In the genomic region with DNA sequence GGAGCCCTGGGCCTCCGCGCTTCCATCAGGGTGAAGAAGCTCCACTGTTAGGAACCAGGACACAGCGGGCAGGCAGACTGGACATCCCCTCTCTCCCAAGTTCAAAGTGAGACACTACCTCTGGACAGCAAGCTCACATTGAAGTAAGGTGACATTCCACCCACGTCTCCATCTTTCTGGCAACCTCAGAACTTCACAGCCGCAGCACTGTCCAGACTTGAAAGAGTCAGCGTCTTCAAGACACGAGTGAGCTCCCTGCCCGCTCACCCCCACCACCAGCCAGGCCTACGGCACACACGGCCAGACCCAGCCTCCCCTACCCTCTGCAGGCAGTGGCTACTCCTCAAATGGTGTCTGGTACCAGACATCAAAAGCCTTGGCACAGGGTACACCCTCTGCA, we compare ENCODE assay signal across 14 cellular contexts. TPM values are rescaled to one million over a fixed set of nuclear protein-coding genes. Genes with fewer than 3 reads are reported as not detected.
DNase-seq lines count a peak whose midpoint lies in the region; ATAC-seq, FAIRE-seq and TF ChIP-seq lines count a peak whose summit lies in the region.
"Had no signal": no experiment of that assay in that cellular context is flagged by ENCODE, and none has a peak within 500 bp of the region (broad histone marks: within the 10 kb centered on the region; RNA-seq: fewer than 3 reads in every experiment).

No MANE protein-coding gene starts in this region.

- in situ Hi-C loops in HepG2 (cut with HindIII; ENCODE audit: extremely low pct_ligation_motif_present, low pct_unique_long_range_greater_than_20kb), result no loop called here

- H3K23ac ChIP-seq in neuronal stem cell (ENCODE audit: low read depth, low read length, poor library complexity), result peak overlapping the region; percentile 31

- H3K79me1 ChIP-seq in neuronal stem cell (ENCODE audit: low read depth, low read length), result peaks cover 20% of the 10 kb centered on the region

- peak overlapping the region; percentile 41 for H3K27ac Mint-ChIP-seq in activated CD4-positive, alpha-beta T cell treated with anti-CD3 and anti-CD28 coated beads, Interleukin-2, amount 10 ng/mL, durations not matched to agents 7 days and 5 days

- CTCF ChIA-PET in activated CD4-positive, alpha-beta T cell treated with anti-CD3 and anti-CD28 coated beads, Interleukin-2, amount 10 ng/mL, durations not matched to agents 7 days and 5 days (lab: Charles Lee), result no interaction called here
- CTCF ChIA-PET in HepG2 (lab: Yijun Ruan, JAX; ENCODE audit: low intra/inter-chr PET ratio, low total read pairs), result no interaction called here

- H2AFZ ChIP-seq in HepG2 (ENCODE audit: low read length) (no peak overlapping the region), neuronal stem cell (ENCODE audit: low read length) (no peak overlapping the region)

- peaks cover 12% of the 10 kb centered on the region for H3K4me1 Mint-ChIP-seq in activated CD4-positive, alpha-beta T cell treated with anti-CD3 and anti-CD28 coated beads, Interleukin-2, amount 10 ng/mL, durations not matched to agents 7 days and 5 days

- H3K9ac ChIP-seq in HepG2 (ENCODE audit: insufficient read depth, low read depth, low read length) (no peak overlapping the region), neuronal stem cell (ENCODE audit: low read depth, low read length, poor library complexity) (peak overlapping the region; percentile 50)

- TF ChIP-seq CTCF in HepG2 (CRISPR knock-in tag; IDR thresholded peaks at IDR 0.05) (no peak), right lobe of liver (IDR thresholded peaks at IDR 0.05) (no peak), bronchial epithelial cell (IDR thresholded peaks at IDR 0.05; ENCODE audit: insufficient read depth, low read length, severe bottlenecking) (no peak)

- ATAC-seq in HepG2 (peak; percentile 18; the same call in 1 of the 3 replicates), right lobe of liver (no peak)

- H2AK5ac ChIP-seq in neuronal stem cell (ENCODE audit: low read depth, low read length), result no peak overlapping the region

- POLR2A ChIA-PET in activated CD4-positive, alpha-beta T cell treated with anti-CD3 and anti-CD28 coated beads, Interleukin-2, amount 10 ng/mL, durations not matched to agents 7 days and 5 days (lab: Charles Lee), result no interaction called here
- POLR2A ChIA-PET in HepG2 (lab: Yijun Ruan, JAX), result no interaction called here

- no peak overlapping the region for H3K27ac ChIP-seq in HepG2 (ENCODE audit: extremely low read length, insufficient read depth, low read length)
- no peak overlapping the region for H3K27ac ChIP-seq in right lobe of liver
- H3K27ac ChIP-seq in neuronal stem cell (replicated peaks; ENCODE audit: low read length), result no peak overlapping the region
- H3K27ac ChIP-seq: 22Rv1 had no signal

- DNase-seq in activated CD4-positive, alpha-beta T cell treated with anti-CD3 and anti-CD28 coated beads, Interleukin-2, amount 10 ng/mL, durations not matched to agents 7 days and 5 days, result no peak
- DNase-seq in activated CD4-positive, alpha-beta T cell treated with anti-CD3 and anti-CD28 coated beads for 1 hour, result no peak
- no peak for DNase-seq in HepG2 (ENCODE audit: low spot score)
- no peak for DNase-seq in right lobe of liver
- no peak for DNase-seq in bronchial epithelial cell (ENCODE audit: low read depth)
- no peak for DNase-seq in neuronal stem cell (ENCODE audit: low spot score)
- DNase-seq in LoVo (ENCODE audit: low spot score), result no peak
- no peak for DNase-seq in kidney tubule cell (ENCODE audit: low spot score)
- DNase-seq: CD8-positive, alpha-beta memory T cell; DMS53; GF-D8 had no signal

- H2BK15ac ChIP-seq in neuronal stem cell (ENCODE audit: low read length), result no peak overlapping the region

- H3K9me3 ChIP-seq in HepG2 (ENCODE audit: low read length) (no peaks in the 10 kb centered on the region), right lobe of liver (no peaks in the 10 kb centered on the region), neuronal stem cell (replicated peaks in 1 of 2; ENCODE audit: control insufficient read depth in 2 of 2, insufficient read depth in 1 of 2, low read depth in 1 of 2, low read length in 2 of 2) (no peaks in the 10 kb centered on the region)

- H2BK120ac ChIP-seq in neuronal stem cell (ENCODE audit: low read depth, low read length), result no peak overlapping the region

- H3K9me3 Mint-ChIP-seq in activated CD4-positive, alpha-beta T cell treated with anti-CD3 and anti-CD28 coated beads, Interleukin-2, amount 10 ng/mL, durations not matched to agents 7 days and 5 days, result no peaks in the 10 kb centered on the region
- H3K9me3 Mint-ChIP-seq: CD8-positive, alpha-beta memory T cell had no signal

- TF ChIP-seq POLR2A in HepG2 (IDR thresholded peaks at IDR 0.05; ENCODE audit: insufficient read depth in 1 of 2, low read depth in 2 of 2, low read length in 2 of 2) (no peak), right lobe of liver (IDR thresholded peaks at IDR 0.05) (no peak)

- H4K8ac ChIP-seq in neuronal stem cell (ENCODE audit: low read depth, low read length), result no peak overlapping the region

- H3K4ac ChIP-seq in neuronal stem cell (ENCODE audit: low read length), result no peak overlapping the region

- peaks cover 31 to 78% of the 10 kb centered on the region in 2 experiments for H3K36me3 ChIP-seq in HepG2 (replicated peaks in 1 of 2; ENCODE audit: control insufficient read depth in 1 of 2, insufficient read depth in 2 of 2, low read length in 2 of 2)
- H3K36me3 ChIP-seq in right lobe of liver, result peaks cover 0 to 38% (median 15%) of the 10 kb centered on the region in 4 donors
- peaks cover 40% of the 10 kb centered on the region for H3K36me3 ChIP-seq in bronchial epithelial cell (ENCODE audit: control insufficient read depth, insufficient read depth, low read length)
- H3K36me3 ChIP-seq in neuronal stem cell (replicated peaks in 1 of 2; ENCODE audit: control insufficient read depth in 2 of 2, insufficient read depth in 2 of 2, low read length in 2 of 2), result peaks cover 40 to 90% of the 10 kb centered on the region in 2 donors

- peaks cover 48% of the 10 kb centered on the region for H3K79me2 ChIP-seq in HepG2 (ENCODE audit: insufficient read depth, low read length)

- no peak overlapping the region for H3K4me3 Mint-ChIP-seq in activated CD4-positive, alpha-beta T cell treated with anti-CD3 and anti-CD28 coated beads, Interleukin-2, amount 10 ng/mL, durations not matched to agents 7 days and 5 days
- H3K4me3 Mint-ChIP-seq: CD8-positive, alpha-beta memory T cell had no signal

- no peak overlapping the region for H3K18ac ChIP-seq in neuronal stem cell (ENCODE audit: low read length)

- no TSS peak for BruUV-seq in HepG2 (replicated peaks; lab: Mats Ljungman, UMichigan)

- no peak overlapping the region for H3K4me2 ChIP-seq in HepG2 (ENCODE audit: low read depth, low read length)
- no peak overlapping the region for H3K4me2 ChIP-seq in neuronal stem cell (ENCODE audit: insufficient read depth, low read length, poor library complexity, severe bottlenecking)

- peaks cover 27% of the 10 kb centered on the region for H3K36me3 Mint-ChIP-seq in activated CD4-positive, alpha-beta T cell treated with anti-CD3 and anti-CD28 coated beads, Interleukin-2, amount 10 ng/mL, durations not matched to agents 7 days and 5 days (ENCODE audit: low read depth)

- intact Hi-C loops in HepG2 (cut with micrococcal nuclease; ENCODE audit: unreplicated experiment) (no loop called here), right lobe of liver (cut with DNase I) (no loop called here)

- peak overlapping the region; percentile 66 for H2BK5ac ChIP-seq in neuronal stem cell (ENCODE audit: low read length)

- no peak overlapping the region for H4K91ac ChIP-seq in neuronal stem cell (ENCODE audit: low read depth, low read length, poor library complexity)

- no peaks in the 10 kb centered on the region for H3K27me3 Mint-ChIP-seq in activated CD4-positive, alpha-beta T cell treated with anti-CD3 and anti-CD28 coated beads, Interleukin-2, amount 10 ng/mL, durations not matched to agents 7 days and 5 days
- H3K27me3 Mint-ChIP-seq: CD8-positive, alpha-beta memory T cell had no signal

- H3K27me3 ChIP-seq in HepG2 (ENCODE audit: control insufficient read depth in 1 of 2, insufficient read depth in 2 of 2, low read length in 2 of 2), result no peaks in the 10 kb centered on the region
- H3K27me3 ChIP-seq in right lobe of liver, result no peaks in the 10 kb centered on the region
- H3K27me3 ChIP-seq in bronchial epithelial cell (ENCODE audit: control insufficient read depth, insufficient read depth, low read length), result no peaks in the 10 kb centered on the region
- no peaks in the 10 kb centered on the region for H3K27me3 ChIP-seq in neuronal stem cell (ENCODE audit: control insufficient read depth in 3 of 3, insufficient read depth in 3 of 3, low read depth in 1 of 3, low read length in 3 of 3)

- 0 out of 2 replicates have a peak, but pooled peaks cover 2% of the 10 kb centered on the region for H4K20me1 ChIP-seq in HepG2 (ENCODE audit: insufficient read depth, low read length)

- H2BK12ac ChIP-seq in neuronal stem cell (ENCODE audit: low read length), result no peak overlapping the region

- no peak overlapping the region for H3K14ac ChIP-seq in neuronal stem cell (ENCODE audit: low read length)

- TF ChIP-seq RAD21 in HepG2 (CRISPR knock-in tag; IDR thresholded peaks at IDR 0.05), result no peak

- no peak overlapping the region for H3K4me3 ChIP-seq in HepG2 (replicated peaks in 1 of 3; ENCODE audit: insufficient read depth in 1 of 3, low read depth in 2 of 3, low read length in 3 of 3)
- H3K4me3 ChIP-seq in right lobe of liver, result no peak overlapping the region
- no peak overlapping the region for H3K4me3 ChIP-seq in bronchial epithelial cell (ENCODE audit: low read depth, low read length)
- peak overlapping the region in 1 of 2 donors; percentile 25 for H3K4me3 ChIP-seq in neuronal stem cell (ENCODE audit: low read length in 2 of 2)

- TF ChIP-seq EP300 in HepG2 (IDR thresholded peaks at IDR 0.05; ENCODE audit: low read depth in 2 of 2, low read length in 2 of 2) (no peak), HepG2 (CRISPR knock-in tag; IDR thresholded peaks at IDR 0.05; ENCODE audit: borderline replicate concordance) (no peak)

- no peaks in the 10 kb centered on the region for H3K4me1 ChIP-seq in HepG2 (ENCODE audit: insufficient read depth, low read length)
- H3K4me1 ChIP-seq in right lobe of liver, result peaks cover 0 to 7% (median 0%) of the 10 kb centered on the region in 4 donors
- no peaks in the 10 kb centered on the region for H3K4me1 ChIP-seq in neuronal stem cell (ENCODE audit: control insufficient read depth in 2 of 2, insufficient read depth in 1 of 2, low read depth in 1 of 2, low read length in 2 of 2)

- FAIRE-seq in HepG2 (lab: Jason Lieb, UNC) (no peak), bronchial epithelial cell (lab: Jason Lieb, UNC) (peak; percentile 28)
- FAIRE-seq: H54 had no signal

- 99% methylated on average over 9 of the region's 10 CpGs for WGBS in HepG2 (ENCODE audit: low lambda C conversion rate)
- 83% methylated on average over 1 of the region's 10 CpGs for WGBS in right lobe of liver (ENCODE audit: insufficient coverage, low coverage, low lambda C conversion rate, missing lambda C conversion rate)
- no CpG with 5 or more reads among the region's 10 CpGs for WGBS in neuronal stem cell (ENCODE audit: extremely low coverage in 2 of 2, insufficient read length in 2 of 2, insufficient replicate concordance in 1 of 2), 2 donors

RNA-seq across cellular contexts. Expression of a gene that starts 11.1 kb away (rescaled TPM):
- total RNA-seq in activated CD4-positive, alpha-beta T cell treated with anti-CD3 and anti-CD28 coated beads, Interleukin-2, amount 10 ng/mL, durations not matched to agents 7 days and 5 days, result 10 to 100 TPM; 23.9 to 32.7 TPM
- total RNA-seq in HepG2 (2016; rRNA removed; fragmentation: Illumina TruSeq; extraction: Trizol) (14.4 and 14.8 TPM in 2 replicates), right lobe of liver (10 to 100 TPM in 1 of 6 experiments, 1 to 10 TPM in 5; 6.3 to 10.5 (median 8.0) TPM), bronchial epithelial cell (16.3 and 28.4 TPM in 2 replicates)
- total RNA-seq in HepG2 (2016; cell fraction: cytosol; rRNA removed; fragmentation: Illumina TruSeq; extraction: Trizol; ENCODE audit: low read depth), result 5.6 and 6.6 TPM in 2 replicates
- total RNA-seq in HepG2 (2016; cell fraction: insoluble cytoplasmic fraction; rRNA removed; fragmentation: Illumina TruSeq; extraction: Trizol), result 13.1 and 14.9 TPM in 2 replicates
- total RNA-seq in HepG2 (2016; cell fraction: membrane; rRNA removed; fragmentation: Illumina TruSeq; extraction: Trizol), result 6.4 and 7.7 TPM in 2 replicates
- total RNA-seq in HepG2 (2016; cell fraction: nucleus; rRNA removed; fragmentation: Illumina TruSeq; extraction: Trizol), result 19.0 and 23.6 TPM in 2 replicates
- polyA plus RNA-seq in HepG2 (2011; rRNA removed), result 10.9 and 11.3 TPM in 2 replicates
- 9.4 and 15.2 TPM in 2 replicates for polyA plus RNA-seq in HepG2 (2011; cell fraction: cytosol; rRNA removed)
- polyA plus RNA-seq in HepG2 (2011; cell fraction: nucleus; rRNA removed), result 45.2 and 52.9 TPM in 2 replicates
- 10.2 and 10.8 TPM in 2 replicates for polyA plus RNA-seq in HepG2 (2012)
- polyA plus RNA-seq in HepG2 (2016; cell fraction: cytosol; fragmentation: Illumina TruSeq; extraction: Trizol; ENCODE audit: low read depth), result 3.4 and 3.8 TPM in 2 replicates
- 17.9 and 21.8 TPM in 2 replicates for polyA plus RNA-seq in HepG2 (2016; cell fraction: insoluble cytoplasmic fraction; fragmentation: Illumina TruSeq; extraction: Trizol; ENCODE audit: low read depth)
- polyA plus RNA-seq in HepG2 (2016; cell fraction: membrane; fragmentation: Illumina TruSeq; extraction: Trizol; ENCODE audit: low read depth), result 5.6 and 6.6 TPM in 2 replicates
- polyA plus RNA-seq in HepG2 (2016; cell fraction: nucleus; fragmentation: Illumina TruSeq; extraction: Trizol; ENCODE audit: insufficient read depth, low read depth), result 29.4 and 30.7 TPM in 2 replicates
- 35.6 and 97.8 TPM in 2 replicates for polyA minus RNA-seq in HepG2 (2011; rRNA and poly(A)+ RNA removed; ENCODE audit: low replicate concordance)
- 5.3 and 5.5 TPM in 2 replicates for polyA minus RNA-seq in HepG2 (2011; cell fraction: cytosol; rRNA and poly(A)+ RNA removed)
- 31.8 and 38.4 TPM in 2 replicates for polyA minus RNA-seq in HepG2 (2011; cell fraction: nucleus; rRNA and poly(A)+ RNA removed)
- 6.2 TPM for polyA plus RNA-seq in neuronal stem cell (2013, experiment 1 of 2)
- 6.2 TPM for polyA plus RNA-seq in neuronal stem cell (2013, experiment 2 of 2)

RNA-seq across cellular contexts. Expression of a gene that starts 24.9 kb away (rescaled TPM):
- 10 to 100 TPM; 25.0 to 27.0 TPM for total RNA-seq in activated CD4-positive, alpha-beta T cell treated with anti-CD3 and anti-CD28 coated beads, Interleukin-2, amount 10 ng/mL, durations not matched to agents 7 days and 5 days
- total RNA-seq in HepG2 (2016; rRNA removed; fragmentation: Illumina TruSeq; extraction: Trizol) (29.6 and 35.7 TPM in 2 replicates), right lobe of liver (10 to 100 TPM; 18.9 to 39.1 (median 23.6) TPM), bronchial epithelial cell (29.7 and 44.2 TPM in 2 replicates)
- 10.7 and 12.6 TPM in 2 replicates for total RNA-seq in HepG2 (2016; cell fraction: cytosol; rRNA removed; fragmentation: Illumina TruSeq; extraction: Trizol; ENCODE audit: low read depth)
- total RNA-seq in HepG2 (2016; cell fraction: insoluble cytoplasmic fraction; rRNA removed; fragmentation: Illumina TruSeq; extraction: Trizol), result 29.5 and 34.4 TPM in 2 replicates
- 17.4 and 17.6 TPM in 2 replicates for total RNA-seq in HepG2 (2016; cell fraction: membrane; rRNA removed; fragmentation: Illumina TruSeq; extraction: Trizol)
- 14.6 and 17.9 TPM in 2 replicates for total RNA-seq in HepG2 (2016; cell fraction: nucleus; rRNA removed; fragmentation: Illumina TruSeq; extraction: Trizol)
- 14.2 and 15.4 TPM in 2 replicates for polyA plus RNA-seq in HepG2 (2011; rRNA removed)
- 15.0 and 17.3 TPM in 2 replicates for polyA plus RNA-seq in HepG2 (2011; cell fraction: cytosol; rRNA removed)
- polyA plus RNA-seq in HepG2 (2011; cell fraction: nucleus; rRNA removed), result 11.9 and 13.2 TPM in 2 replicates
- 17.6 and 21.1 TPM in 2 replicates for polyA plus RNA-seq in HepG2 (2012)
- 11.7 and 13.4 TPM in 2 replicates for polyA plus RNA-seq in HepG2 (2016; cell fraction: cytosol; fragmentation: Illumina TruSeq; extraction: Trizol; ENCODE audit: low read depth)
- 27.9 and 29.5 TPM in 2 replicates for polyA plus RNA-seq in HepG2 (2016; cell fraction: insoluble cytoplasmic fraction; fragmentation: Illumina TruSeq; extraction: Trizol; ENCODE audit: low read depth)
- 13.6 and 15.3 TPM in 2 replicates for polyA plus RNA-seq in HepG2 (2016; cell fraction: membrane; fragmentation: Illumina TruSeq; extraction: Trizol; ENCODE audit: low read depth)
- 20.7 and 24.6 TPM in 2 replicates for polyA plus RNA-seq in HepG2 (2016; cell fraction: nucleus; fragmentation: Illumina TruSeq; extraction: Trizol; ENCODE audit: insufficient read depth, low read depth)
- polyA minus RNA-seq in HepG2 (2011; rRNA and poly(A)+ RNA removed; ENCODE audit: low replicate concordance), result 10.6 and 20.7 TPM in 2 replicates
- polyA minus RNA-seq in HepG2 (2011; cell fraction: cytosol; rRNA and poly(A)+ RNA removed), result 14.2 and 15.6 TPM in 2 replicates
- 8.2 and 14.2 TPM in 2 replicates for polyA minus RNA-seq in HepG2 (2011; cell fraction: nucleus; rRNA and poly(A)+ RNA removed)
- polyA plus RNA-seq in neuronal stem cell (2013, experiment 1 of 2), result 25.5 TPM
- 25.6 TPM for polyA plus RNA-seq in neuronal stem cell (2013, experiment 2 of 2)

RNA-seq across cellular contexts. Expression of a gene that starts 57.2 kb away (rescaled TPM):
- total RNA-seq in activated CD4-positive, alpha-beta T cell treated with anti-CD3 and anti-CD28 coated beads, Interleukin-2, amount 10 ng/mL, durations not matched to agents 7 days and 5 days, result 1 to 10 TPM; 5.4 to 6.4 TPM
- total RNA-seq in HepG2 (2016; rRNA removed; fragmentation: Illumina TruSeq; extraction: Trizol) (not detected in 2 replicates), right lobe of liver (under 1 TPM in 2 of 6 experiments, not detected in 4; 0.09 to 0.10 TPM), bronchial epithelial cell (under 0.01 TPM in 1 of 2 replicates, not detected in the other)
- not detected in 2 replicates for total RNA-seq in HepG2 (2016; cell fraction: cytosol; rRNA removed; fragmentation: Illumina TruSeq; extraction: Trizol; ENCODE audit: low read depth)
- total RNA-seq in HepG2 (2016; cell fraction: insoluble cytoplasmic fraction; rRNA removed; fragmentation: Illumina TruSeq; extraction: Trizol), result not detected in 2 replicates
- not detected in 2 replicates for total RNA-seq in HepG2 (2016; cell fraction: membrane; rRNA removed; fragmentation: Illumina TruSeq; extraction: Trizol)
- not detected in 2 replicates for total RNA-seq in HepG2 (2016; cell fraction: nucleus; rRNA removed; fragmentation: Illumina TruSeq; extraction: Trizol)
- polyA plus RNA-seq in HepG2 (2011; rRNA removed), result 1.0 and 1.8 TPM in 2 replicates
- 1.00 and 1.2 TPM in 2 replicates for polyA plus RNA-seq in HepG2 (2011; cell fraction: cytosol; rRNA removed)
- 0.40 and 0.58 TPM in 2 replicates for polyA plus RNA-seq in HepG2 (2011; cell fraction: nucleus; rRNA removed)
- 1.5 and 1.6 TPM in 2 replicates for polyA plus RNA-seq in HepG2 (2012)
- not detected in 2 replicates for polyA plus RNA-seq in HepG2 (2016; cell fraction: cytosol; fragmentation: Illumina TruSeq; extraction: Trizol; ENCODE audit: low read depth)
- not detected in 2 replicates for polyA plus RNA-seq in HepG2 (2016; cell fraction: insoluble cytoplasmic fraction; fragmentation: Illumina TruSeq; extraction: Trizol; ENCODE audit: low read depth)
- polyA plus RNA-seq in HepG2 (2016; cell fraction: membrane; fragmentation: Illumina TruSeq; extraction: Trizol; ENCODE audit: low read depth), result not detected in 2 replicates
- not detected in 2 replicates for polyA plus RNA-seq in HepG2 (2016; cell fraction: nucleus; fragmentation: Illumina TruSeq; extraction: Trizol; ENCODE audit: insufficient read depth, low read depth)
- polyA minus RNA-seq in HepG2 (2011; rRNA and poly(A)+ RNA removed; ENCODE audit: low replicate concordance), result 0.84 and 1.8 TPM in 2 replicates
- 0.30 and 0.44 TPM in 2 replicates for polyA minus RNA-seq in HepG2 (2011; cell fraction: cytosol; rRNA and poly(A)+ RNA removed)
- polyA minus RNA-seq in HepG2 (2011; cell fraction: nucleus; rRNA and poly(A)+ RNA removed), result 0.13 and 0.25 TPM in 2 replicates
- polyA plus RNA-seq in neuronal stem cell (2013, experiment 1 of 2), result 0.10 TPM
- 0.12 TPM for polyA plus RNA-seq in neuronal stem cell (2013, experiment 2 of 2)
- total RNA-seq: CD8-positive, alpha-beta memory T cell had no signal
- polyA plus RNA-seq: BJ; CD8-positive, alpha-beta memory T cell had no signal
